In genomic region chr9:128901822-128902221, GRCh38 we compare ENCODE assay signal across 2 cellular contexts.
TF ChIP-seq lines count a peak whose summit lies in the region.

No MANE protein-coding gene starts in this region.

TF ChIP-seq in liver, 16 proteins besides CTCF, POLR2A, EP300 and RAD21 (continued from another document):
- TF ChIP-seq ZBTB33 (IDR thresholded peaks at IDR 0.05) (no peak), GABPA (IDR thresholded peaks at IDR 0.05 in 1 of 2, conservative IDR thresholded peaks at IDR 0.05 in 1 of 2) (no peak), RXRA (IDR thresholded peaks at IDR 0.05) (no peak), EGR1 (IDR thresholded peaks at IDR 0.05; ENCODE audit: low read depth in 2 of 2) (no peak)

TF ChIP-seq in SK-N-SH treated with all-trans-retinoic acid at 6 μM for 48 hours, 23 proteins besides CTCF, POLR2A, EP300 and RAD21 (continued from another document):
- TF ChIP-seq POU6F1 (CRISPR knock-in tag; IDR thresholded peaks at IDR 0.05; ENCODE audit: borderline replicate concordance, low read depth): no peak
- TF ChIP-seq ZNF565 (CRISPR knock-in tag; conservative IDR thresholded peaks at IDR 0.05; ENCODE audit: low read depth): no peak
- TF ChIP-seq CREB5 (CRISPR knock-in tag; IDR thresholded peaks at IDR 0.05; ENCODE audit: low read depth): no peak
- TF ChIP-seq SNAI2 (CRISPR knock-in tag; IDR thresholded peaks at IDR 0.05): no peak
- no peak for TF ChIP-seq TOX (CRISPR knock-in tag; IDR thresholded peaks at IDR 0.05; ENCODE audit: borderline replicate concordance)
- TF ChIP-seq PPARA (CRISPR knock-in tag; IDR thresholded peaks at IDR 0.05; ENCODE audit: borderline replicate concordance): no peak
- TF ChIP-seq PATZ1 (CRISPR knock-in tag; IDR thresholded peaks at IDR 0.05; ENCODE audit: borderline replicate concordance): no peak
- no peak for TF ChIP-seq CSDC2 (CRISPR knock-in tag; IDR thresholded peaks at IDR 0.05)
- no peak for TF ChIP-seq BACH2 (CRISPR knock-in tag; IDR thresholded peaks at IDR 0.05; ENCODE audit: borderline replicate concordance)
- no peak for TF ChIP-seq ESRRG (CRISPR knock-in tag; IDR thresholded peaks at IDR 0.05)
- no peak for TF ChIP-seq GLIS3 (CRISPR knock-in tag; IDR thresholded peaks at IDR 0.05)
- no peak for TF ChIP-seq TSHZ2 (CRISPR knock-in tag; IDR thresholded peaks at IDR 0.05)
- TF ChIP-seq ZFP3 (CRISPR knock-in tag; IDR thresholded peaks at IDR 0.05): no peak
- TF ChIP-seq ZNF8 (CRISPR knock-in tag; IDR thresholded peaks at IDR 0.05): no peak
- TF ChIP-seq OSR1 (CRISPR knock-in tag; IDR thresholded peaks at IDR 0.05): no peak
- TF ChIP-seq ZNF70 (CRISPR knock-in tag; IDR thresholded peaks at IDR 0.05): no peak
- no peak for TF ChIP-seq ARNTL (CRISPR knock-in tag; IDR thresholded peaks at IDR 0.05; ENCODE audit: borderline replicate concordance, low read depth)
